ENCODE assay signal across 21 cellular contexts in genomic region chr11:121479839-121480238, GRCh38. TPM values are rescaled to one million over a fixed set of nuclear protein-coding genes. Genes with fewer than 3 reads are reported as not detected.
DNase-seq lines count a peak whose midpoint lies in the region; ATAC-seq and TF ChIP-seq lines count a peak whose summit lies in the region.
"Had no signal": no experiment of that assay in that cellular context is flagged by ENCODE, and none has a peak within 500 bp of the region (broad histone marks: within the 10 kb centered on the region; RNA-seq: fewer than 3 reads in every experiment).

No MANE protein-coding gene starts in this region.

- peaks cover 29% of the 10 kb centered on the region for H3K36me3 Mint-ChIP-seq in GM23338 (ENCODE audit: low read depth)

- no peaks in the 10 kb centered on the region for H4K20me1 ChIP-seq in BLaER1 treated with 17β-estradiol and CSF1 and Interleukin-3, amounts not matched to agents 10 nM and 100 nM
- H4K20me1 ChIP-seq in GM23338 (replicated peaks; ENCODE audit: insufficient read depth) (peaks cover 4% of the 10 kb centered on the region), PC-9 (ENCODE audit: insufficient read depth) (no peaks in the 10 kb centered on the region)

- peak overlapping the region in 8 of 10 experiments; percentile 35 to 65 (median 60); a peak in 16 of 20 replicates for H3K4me3 ChIP-seq in BLaER1 treated with 17β-estradiol and CSF1 and Interleukin-3, amounts not matched to agents 10 nM and 100 nM
- H3K4me3 ChIP-seq in GM23338 (no peak overlapping the region), PC-9 (no peak overlapping the region), vagina (no peak overlapping the region), upper lobe of right lung (no peak overlapping the region)
- H3K4me3 ChIP-seq: lung, prostate gland, skin epidermis, uterus had no signal

- peaks cover 55 to 94% (median 88%) of the 10 kb centered on the region in 10 experiments for H3K4me1 ChIP-seq in BLaER1 treated with 17β-estradiol and CSF1 and Interleukin-3, amounts not matched to agents 10 nM and 100 nM
- H3K4me1 ChIP-seq in GM23338 (ENCODE audit: insufficient read depth) (peaks cover 49% of the 10 kb centered on the region), PC-9 (replicated peaks; ENCODE audit: insufficient read depth) (peaks cover 47% of the 10 kb centered on the region), vagina (no peaks in the 10 kb centered on the region), upper lobe of right lung (peaks cover 13% of the 10 kb centered on the region)
- H3K4me1 ChIP-seq: uterus had no signal

- H3K4me2 ChIP-seq in BLaER1 treated with 17β-estradiol and CSF1 and Interleukin-3, amounts not matched to agents 10 nM and 100 nM: peak overlapping the region; percentile 84 to 98 (median 94)
- H3K4me2 ChIP-seq in GM23338 (peak overlapping the region; percentile 50), PC-9 (peak overlapping the region; percentile 73)

- CTCF ChIA-PET in PC-9 (lab: Charles Lee): no interaction called here

- H3K27me3 ChIP-seq in BLaER1 treated with 17β-estradiol and CSF1 and Interleukin-3, amounts not matched to agents 10 nM and 100 nM: peaks cover 0 to 29% (median 0%) of the 10 kb centered on the region in 11 experiments; a peak in 4 of 22 replicates
- H3K27me3 ChIP-seq in GM23338 (ENCODE audit: insufficient read depth): no peaks in the 10 kb centered on the region
- no peaks in the 10 kb centered on the region for H3K27me3 ChIP-seq in PC-9 (ENCODE audit: insufficient read depth, low read depth)
- no peaks in the 10 kb centered on the region for H3K27me3 ChIP-seq in vagina
- H3K27me3 ChIP-seq in upper lobe of right lung: no peaks in the 10 kb centered on the region
- H3K27me3 ChIP-seq: uterus had no signal

- no peak overlapping the region; the same call in 1 of the 2 replicates for H3K27ac Mint-ChIP-seq in GM23338

- no peak for TF ChIP-seq POLR2A in vagina (IDR thresholded peaks at IDR 0.05)

- H3K9me2 ChIP-seq in GM23338 (ENCODE audit: insufficient read depth) (no peaks in the 10 kb centered on the region), PC-9 (ENCODE audit: insufficient read depth) (no peaks in the 10 kb centered on the region)

- H3K36me3 ChIP-seq in BLaER1 treated with 17β-estradiol and CSF1 and Interleukin-3, amounts not matched to agents 10 nM and 100 nM: peaks cover 0 to 32% (median 8%) of the 10 kb centered on the region in 11 experiments; a peak in 11 of 22 replicates
- H3K36me3 ChIP-seq in GM23338 (ENCODE audit: insufficient read depth): peaks cover 5% of the 10 kb centered on the region; the same call in 1 of the 2 replicates
- no peaks in the 10 kb centered on the region for H3K36me3 ChIP-seq in PC-9 (ENCODE audit: low read depth)
- H3K36me3 ChIP-seq in vagina: no peaks in the 10 kb centered on the region
- no peaks in the 10 kb centered on the region for H3K36me3 ChIP-seq in upper lobe of right lung
- H3K36me3 ChIP-seq: prostate gland, uterus had no signal

- no peak overlapping the region for H3K4me3 Mint-ChIP-seq in GM23338

- ATAC-seq in GM23338 (peak; percentile 64), upper lobe of right lung (no peak), HG03571 (IDR thresholded peaks at IDR 0.05; ENCODE audit: unreplicated experiment) (no peak)

- no TSS peak for BruUV-seq in PC-9 (replicated peaks; lab: Mats Ljungman, UMichigan)

- H3K9me3 ChIP-seq in BLaER1 treated with 17β-estradiol and CSF1 and Interleukin-3, amounts not matched to agents 10 nM and 100 nM (replicated peaks in 1 of 11): no peaks in the 10 kb centered on the region
- H3K9me3 ChIP-seq in PC-9 (ENCODE audit: insufficient read depth, low read depth) (no peaks in the 10 kb centered on the region), vagina (no peaks in the 10 kb centered on the region), upper lobe of right lung (no peaks in the 10 kb centered on the region)
- H3K9me3 ChIP-seq: prostate gland, uterus had no signal

- intact Hi-C loops in PC-9 (cut with micrococcal nuclease; ENCODE audit: unreplicated experiment): no loop called here
- intact Hi-C loops in vagina (cut with DNase I): no loop called here
- intact Hi-C loops in upper lobe of right lung (cut with DNase I): no loop called here

- POLR2A ChIA-PET in PC-9 (lab: Charles Lee; ENCODE audit: unreplicated experiment): no interaction called here

- no peaks in the 10 kb centered on the region for H3K9me3 Mint-ChIP-seq in GM23338

- no peak overlapping the region for H2AFZ ChIP-seq in GM23338
- H2AFZ ChIP-seq in PC-9: no peak overlapping the region; the same call in 1 of the 2 replicates

- peaks cover 8% of the 10 kb centered on the region for H3K27me3 Mint-ChIP-seq in GM23338 (ENCODE audit: insufficient read depth, low read depth, poor library complexity)

- H3K79me2 ChIP-seq in GM23338 (replicated peaks; ENCODE audit: insufficient read depth): peaks cover 47% of the 10 kb centered on the region
- H3K79me2 ChIP-seq in PC-9 (ENCODE audit: low read depth): no peaks in the 10 kb centered on the region

- H3K27ac ChIP-seq in BLaER1 treated with 17β-estradiol and CSF1 and Interleukin-3, amounts not matched to agents 10 nM and 100 nM: peak overlapping the region in 9 of 11 experiments; percentile 63 to 99 (median 98); a peak in 18 of 22 replicates
- H3K27ac ChIP-seq in GM23338 (ENCODE audit: low read depth): peak overlapping the region; percentile 60; the same call in 1 of the 2 replicates
- H3K27ac ChIP-seq in PC-9: 0 out of 2 replicates have a peak overlapping the region, but pooled peaks have one; percentile 64
- no peak overlapping the region for H3K27ac ChIP-seq in vagina
- no peak overlapping the region for H3K27ac ChIP-seq in upper lobe of right lung
- H3K27ac ChIP-seq: prostate gland, RWPE1, skin epidermis, uterus had no signal

- peak overlapping the region in 10 of 11 experiments; percentile 20 to 90 (median 86); a peak in 18 of 22 replicates for H3K9ac ChIP-seq in BLaER1 treated with 17β-estradiol and CSF1 and Interleukin-3, amounts not matched to agents 10 nM and 100 nM

- peaks cover 67% of the 10 kb centered on the region for H3K4me1 Mint-ChIP-seq in GM23338

- H3F3A ChIP-seq in GM23338 (replicated peaks; ENCODE audit: low read depth): peaks cover 24% of the 10 kb centered on the region
- no peaks in the 10 kb centered on the region for H3F3A ChIP-seq in PC-9 (ENCODE audit: insufficient read depth, low read depth)

- no peak for DNase-seq in GM23338 (ENCODE audit: low spot score)
- DNase-seq in PC-9: no peak
- DNase-seq in left kidney (ENCODE audit: low read depth, low spot score): peak; percentile 59
- no peak for DNase-seq in vagina (ENCODE audit: extremely low spot score in 2 of 2)
- DNase-seq in upper lobe of right lung: no peak
- DNase-seq: activated CD4-positive, alpha-beta T cell treated with anti-CD3 and anti-CD28 coated beads for 48 hours; activated CD8-positive, alpha-beta memory T cell treated with anti-CD3 and anti-CD28 coated beads, Interleukin-2, amount 50 U/mL, for 4 hours; activated gamma-delta T cell; anterior cingulate cortex; cerebellar nuclear complex; DMS 273 treated with DMSO at 0.1 percent for 48 hours; effector CD4-positive, alpha-beta T cell; NCI-H82; stimulated activated CD4-positive, alpha-beta T cell treated with anti-CD3 and anti-CD28 coated beads, Interleukin-4, amount 100 ng/mL, for 1 hour; uterus had no signal

- 0 out of 4 replicates have a peak, but pooled peaks of 1 of the 2 experiments have one; percentile 8 for TF ChIP-seq CTCF in GM23338 (conservative IDR thresholded peaks at IDR 0.05; ENCODE audit: low read depth in 2 of 2)
- TF ChIP-seq CTCF in PC-9 (conservative IDR thresholded peaks at IDR 0.05): no peak
- no peak for TF ChIP-seq CTCF in vagina (IDR thresholded peaks at IDR 0.05)
- TF ChIP-seq CTCF in upper lobe of right lung (IDR thresholded peaks at IDR 0.05): no peak

TF ChIP-seq in GM23338, 12 proteins besides CTCF, POLR2A, EP300 and RAD21 (continues in another document):
- TF ChIP-seq ETS1 (IDR thresholded peaks at IDR 0.05): no peak

RNA-seq across cellular contexts. Expression of gene SORL1, which starts 27.7 kb away (rescaled TPM):
- total RNA-seq in GM23338 (2014; rRNA removed; shearing (Covaris generic)): 78.3 and 78.8 TPM in 2 replicates
- 20.1 and 23.0 TPM in 2 replicates for polyA plus RNA-seq in GM23338 (2016; fragmentation: Nextera tagmentation; extraction: Ambion mirVana)
- total RNA-seq in PC-9 (2021) (4.9 and 6.4 TPM in 2 replicates), vagina (38.3 TPM), upper lobe of right lung (48.3 TPM)

Comparison
In these comparisons a context has a peak if more than half of its experiments do, and no peak if none do; other contexts are left out.
1. H3K27ac ChIP-seq: peak in BLaER1 treated with 17β-estradiol and CSF1 and Interleukin-3, amounts not matched to agents 10 nM and 100 nM (9 of 11), GM23338 (single experiment) and PC-9 (single experiment); none in vagina (single experiment) and upper lobe of right lung (single experiment).
2. H3K4me3 ChIP-seq: peak in BLaER1 treated with 17β-estradiol and CSF1 and Interleukin-3, amounts not matched to agents 10 nM and 100 nM (8 of 10); none in GM23338 (single experiment), PC-9 (single experiment), vagina (0 of 2) and upper lobe of right lung (single experiment).
3. Peak in every context shown above with its lines, with median percentiles within 50 percentile points of each other: H3K4me2 ChIP-seq.